Comparison of ENCODE assay signal across 33 cellular contexts in genomic region chr2:155872396-155872795, GRCh38.
"Had no signal": no experiment of that assay in that cellular context is flagged by ENCODE, and none has a peak within 500 bp of the region (broad histone marks: within the 10 kb centered on the region; RNA-seq: fewer than 3 reads in every experiment).

No MANE protein-coding gene starts in this region.

- DNase-seq: activated CD4-positive, alpha-beta T cell treated with anti-CD3 and anti-CD28 coated beads for 1 hour; activated CD4-positive, alpha-beta T cell treated with anti-CD3 and anti-CD28 coated beads for 48 hours; activated CD4-positive, CD25-positive, alpha-beta regulatory T cell; activated CD8-positive, alpha-beta T cell treated with anti-CD3 and anti-CD28 coated beads for 36 hours; activated effector memory CD4-positive, alpha-beta T cell treated with anti-CD3 and anti-CD28 coated beads, Interleukin-2, amount 50 U/mL, for 16 hours; activated naive CD4-positive, alpha-beta T cell treated with Interleukin-2 at 50 U/mL for 16 hours; activated naive CD8-positive, alpha-beta T cell treated with anti-CD3 and anti-CD28 coated beads, Interleukin-2, amount 10 ng/mL, durations not matched to agents 7 days and 5 days; activated T-cell treated with anti-CD3 and anti-CD28 coated beads, Interleukin-2, amount 50 U/mL, for 1 hour; activated T-cell treated with anti-CD3 and anti-CD28 coated beads, Interleukin-2, amount 50 U/mL, for 72 hours; amygdala; body of pancreas; Karpas-422; KBM-7; MG63; NCI-H1048; NCI-H1105 treated with DMSO at 0.1 percent for 48 hours; NCI-H1436; NCI-H1694; NCI-H1930; NCI-H2081 treated with DMSO at 0.1 percent for 48 hours; NCI-H345; NCI-H524 treated with DMSO at 0.1 percent for 48 hours; Peyer's patch; Right ventricle myocardium superior; RPMI8226; SW 1271; T-helper 1 cell; T-helper 2 cell; T1000; WERI-Rb-1 had no signal

- H3K27me3 ChIP-seq: ascending aorta, body of pancreas, breast epithelium, MG63, Peyer's patch had no signal

- H3K36me3 ChIP-seq: ascending aorta, breast epithelium, MG63, Peyer's patch, WERI-Rb-1 had no signal

- H3K4me3 ChIP-seq: ascending aorta, body of pancreas, breast epithelium, MG63, Peyer's patch had no signal

- ATAC-seq: activated CD8-positive, alpha-beta T cell treated with anti-CD3 and anti-CD28 coated beads for 36 hours; activated T-cell treated with anti-CD3 and anti-CD28 coated beads, Interleukin-2, amount 50 U/mL, for 72 hours; activated T-helper 17 cell treated with anti-CD3 and anti-CD28 coated beads, Interleukin-2, amount 50 U/mL, for 72 hours; body of pancreas had no signal

- H3K27ac ChIP-seq: ascending aorta, body of pancreas, breast epithelium, Peyer's patch, WERI-Rb-1 had no signal

- H3K9me3 ChIP-seq: ascending aorta, MG63, Peyer's patch had no signal

- H3K4me1 ChIP-seq: ascending aorta, body of pancreas, breast epithelium, Peyer's patch had no signal
